30 cellular contexts compared by ENCODE assay signal in the genomic region with DNA sequence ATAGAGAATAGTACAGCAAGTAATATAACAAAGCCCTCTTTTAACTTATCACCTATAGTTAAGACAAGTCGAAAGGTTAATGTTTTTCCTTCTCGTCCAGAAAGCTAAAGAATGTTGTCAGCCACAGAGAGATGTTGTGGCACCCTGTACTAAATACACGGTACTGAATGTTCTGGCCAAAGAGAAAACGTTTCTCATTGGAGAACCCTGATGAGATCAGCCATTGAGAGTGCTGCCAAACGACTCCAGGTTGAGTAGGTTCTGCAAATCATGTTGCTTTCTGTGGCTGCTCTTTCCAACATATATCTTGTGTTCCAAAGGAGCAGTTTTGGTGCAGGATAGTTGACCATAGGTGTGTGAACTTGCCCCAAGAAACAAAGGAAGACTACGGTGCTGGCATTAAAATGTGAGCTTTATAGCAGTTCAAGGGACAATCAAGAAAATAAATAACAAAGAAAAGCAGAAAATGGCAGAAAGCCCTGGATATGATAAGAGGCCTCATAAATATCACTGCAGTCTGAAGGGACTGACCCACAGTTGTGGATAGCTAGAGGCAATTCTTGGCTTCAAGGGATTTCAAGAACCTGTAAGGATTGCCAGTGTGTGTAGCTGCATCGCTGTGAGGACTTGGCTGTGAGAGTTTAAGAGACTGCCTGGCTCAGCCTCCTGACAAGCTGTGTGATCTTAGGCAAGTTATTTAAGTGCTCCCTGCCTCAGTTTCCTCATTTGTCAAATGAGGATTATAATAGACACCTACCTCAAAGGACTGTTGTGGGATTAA.
DNase-seq lines count a peak whose midpoint lies in the region; ATAC-seq, FAIRE-seq and TF ChIP-seq lines count a peak whose summit lies in the region.
"Had no signal": no experiment of that assay in that cellular context is flagged by ENCODE, and none has a peak within 500 bp of the region (broad histone marks: within the 10 kb centered on the region; RNA-seq: fewer than 3 reads in every experiment).

No MANE protein-coding gene starts in this region.

- no peak overlapping the region for H3K27ac ChIP-seq in PC-3 (ENCODE audit: low read length)
- peak overlapping the region in 2 of 3 donors; percentile 4 to 61 for H3K27ac ChIP-seq in right lobe of liver
- H3K27ac ChIP-seq in tibial nerve = peak overlapping the region in 2 of 4 donors; percentile 75 to 80
- H3K27ac ChIP-seq: BLaER1 treated with 17β-estradiol and CSF1 and Interleukin-3, amounts not matched to agents 10 nM and 100 nM; HL-60; lower lobe of right lung; tibial artery had no signal

- no TSS peak for BruUV-seq in PC-3 (replicated peaks; lab: Mats Ljungman, UMichigan)

- DNase-seq in PC-3 (no peak), bronchial epithelial cell (ENCODE audit: low read depth) (peak; percentile 13), right lobe of liver (no peak), tibial nerve (ENCODE audit: low spot score in 2 of 2) (no peak), NCI-H146 treated with DMSO at 0.1 percent for 48 hours (lab: John Stamatoyannopoulos, UW; ENCODE audit: unreplicated experiment) (no peak), GF-D8 (lab: John Stamatoyannopoulos, UW) (no peak)
- DNase-seq in T-helper 2 cell treated with Interferon-gamma antibody and Interleukin-4, amounts not matched to agents 5 μg/mL and 100 μg/mL, for 36 hours (ENCODE audit: low spot score) = no peak
- DNase-seq: activated CD4-positive, alpha-beta T cell treated with anti-CD3 and anti-CD28 coated beads, Interleukin-2, amount 50 U/mL, for 1 hour; activated CD4-positive, CD25-positive, alpha-beta regulatory T cell; activated gamma-delta T cell treated with Interleukin-2 at 50 U/mL for 16 hours; activated T-cell treated with anti-CD3 and anti-CD28 coated beads, Interleukin-2, amount 50 U/mL, for 4 hours; DMS153; effector CD4-positive, alpha-beta T cell; lower lobe of right lung; MM.1S; naive thymus-derived CD8-positive, alpha-beta T cell; NCI-H1105 treated with DMSO at 0.1 percent for 48 hours; NCI-H1930; NCI-H2171 treated with DMSO at 0.1 percent for 48 hours; NCI-H510A; occipital lobe; RPMI8226; stimulated activated naive CD4-positive, alpha-beta T cell treated with Interleukin-2 at 50 U/mL for 16 hours; tibial artery had no signal

- peaks cover 15% of the 10 kb centered on the region for H3K27me3 Mint-ChIP-seq in T-helper 2 cell treated with Interferon-gamma antibody and Interleukin-4, amounts not matched to agents 5 μg/mL and 100 μg/mL, for 36 hours (ENCODE audit: low read depth)

- H3K9me2 ChIP-seq in PC-3 (replicated peaks; ENCODE audit: low read length) = no peaks in the 10 kb centered on the region

- CTCF ChIA-PET in PC-3 (lab: Charles Lee) = no interaction called here

- H3K36me3 Mint-ChIP-seq in T-helper 2 cell treated with Interferon-gamma antibody and Interleukin-4, amounts not matched to agents 5 μg/mL and 100 μg/mL, for 36 hours (ENCODE audit: low read depth) = no peaks in the 10 kb centered on the region
- H3K36me3 Mint-ChIP-seq: naive thymus-derived CD8-positive, alpha-beta T cell had no signal

- ATAC-seq in PC-3 (peak; percentile 31), right lobe of liver (peak; percentile 37 to 82 (median 66))
- ATAC-seq: activated T-cell treated with anti-CD3 and anti-CD28 coated beads, Interleukin-2, amount 50 U/mL, for 4 hours; GM12878; naive thymus-derived CD8-positive, alpha-beta T cell had no signal

- POLR2A ChIA-PET in PC-3 (lab: Charles Lee; ENCODE audit: unreplicated experiment) = no interaction called here

- no peak overlapping the region for H3K4me3 ChIP-seq in PC-3 (ENCODE audit: low read length)
- no peak overlapping the region for H3K4me3 ChIP-seq in bronchial epithelial cell (ENCODE audit: low read depth, low read length)
- H3K4me3 ChIP-seq in right lobe of liver = no peak overlapping the region
- no peak overlapping the region for H3K4me3 ChIP-seq in tibial nerve
- H3K4me3 ChIP-seq: BLaER1 treated with 17β-estradiol and CSF1 and Interleukin-3, amounts not matched to agents 10 nM and 100 nM; GM12878; lower lobe of right lung; tibial artery had no signal

- H3K9ac ChIP-seq in PC-3 (ENCODE audit: low read length) = no peak overlapping the region
- H3K9ac ChIP-seq: BLaER1 treated with 17β-estradiol and CSF1 and Interleukin-3, amounts not matched to agents 10 nM and 100 nM had no signal

- H3K9me3 Mint-ChIP-seq in T-helper 2 cell treated with Interferon-gamma antibody and Interleukin-4, amounts not matched to agents 5 μg/mL and 100 μg/mL, for 36 hours = no peaks in the 10 kb centered on the region
- H3K9me3 Mint-ChIP-seq: activated T-cell treated with anti-CD3 and anti-CD28 coated beads, Interleukin-2, amount 50 U/mL, for 4 hours had no signal

- 57% methylated on average over 6 of the region's 7 CpGs for WGBS in right lobe of liver (ENCODE audit: insufficient coverage, low coverage, low lambda C conversion rate, missing lambda C conversion rate)
- 56 to 67% methylated on average over 7 of the region's 7 CpGs for WGBS in tibial nerve, 2 donors

- H3F3A ChIP-seq in PC-3 (ENCODE audit: low read length, unreplicated experiment) = no peaks in the 10 kb centered on the region

- H4K20me1 ChIP-seq in PC-3 (ENCODE audit: low read length) = no peaks in the 10 kb centered on the region
- H4K20me1 ChIP-seq: BLaER1 treated with 17β-estradiol and CSF1 and Interleukin-3, amounts not matched to agents 10 nM and 100 nM had no signal

- H2AFZ ChIP-seq in PC-3 (ENCODE audit: low read length) = no peak overlapping the region

- no peak overlapping the region for H3K4me3 Mint-ChIP-seq in T-helper 2 cell treated with Interferon-gamma antibody and Interleukin-4, amounts not matched to agents 5 μg/mL and 100 μg/mL, for 36 hours
- H3K4me3 Mint-ChIP-seq: activated T-cell treated with anti-CD3 and anti-CD28 coated beads, Interleukin-2, amount 50 U/mL, for 4 hours; naive thymus-derived CD8-positive, alpha-beta T cell had no signal

- peaks cover 12% of the 10 kb centered on the region; the same call in 1 of the 2 replicates for H3K4me1 ChIP-seq in PC-3 (ENCODE audit: insufficient read depth, low read length)
- peaks cover 0 to 38% (median 9%) of the 10 kb centered on the region in 4 donors for H3K4me1 ChIP-seq in right lobe of liver
- peaks cover 0 to 61% (median 20%) of the 10 kb centered on the region in 4 donors for H3K4me1 ChIP-seq in tibial nerve
- H3K4me1 ChIP-seq: BLaER1 treated with 17β-estradiol and CSF1 and Interleukin-3, amounts not matched to agents 10 nM and 100 nM; lower lobe of right lung had no signal

- TF ChIP-seq EP300 in tibial nerve (IDR thresholded peaks at IDR 0.05) = peak; percentile 18 to 62

- no peak for TF ChIP-seq CTCF in PC-3 (conservative IDR thresholded peaks at IDR 0.05; ENCODE audit: low read depth, low read length)
- TF ChIP-seq CTCF in bronchial epithelial cell (IDR thresholded peaks at IDR 0.05; ENCODE audit: insufficient read depth, low read length, severe bottlenecking) = no peak
- no peak for TF ChIP-seq CTCF in right lobe of liver (IDR thresholded peaks at IDR 0.05)
- TF ChIP-seq CTCF in tibial nerve (IDR thresholded peaks at IDR 0.05) = no peak

- no peaks in the 10 kb centered on the region for H3K79me2 ChIP-seq in PC-3 (ENCODE audit: low read length)

- H3K4me1 Mint-ChIP-seq in T-helper 2 cell treated with Interferon-gamma antibody and Interleukin-4, amounts not matched to agents 5 μg/mL and 100 μg/mL, for 36 hours (ENCODE audit: low read depth) = no peaks in the 10 kb centered on the region
- H3K4me1 Mint-ChIP-seq: naive thymus-derived CD8-positive, alpha-beta T cell had no signal

- FAIRE-seq in bronchial epithelial cell (lab: Jason Lieb, UNC) = no peak
- FAIRE-seq: GM12878, H54, islet of Langerhans, TTC549 had no signal

- TF ChIP-seq POLR2A in right lobe of liver (IDR thresholded peaks at IDR 0.05) (no peak), tibial nerve (IDR thresholded peaks at IDR 0.05) (no peak)

- H3K27me3 ChIP-seq in PC-3 (ENCODE audit: low read length) (no peaks in the 10 kb centered on the region), bronchial epithelial cell (ENCODE audit: control insufficient read depth, insufficient read depth, low read length) (no peaks in the 10 kb centered on the region), right lobe of liver (no peaks in the 10 kb centered on the region), tibial nerve (no peaks in the 10 kb centered on the region)
- H3K27me3 ChIP-seq: BLaER1 treated with 17β-estradiol and CSF1 and Interleukin-3, amounts not matched to agents 10 nM and 100 nM; tibial artery had no signal

- H3K4me2 ChIP-seq in PC-3 (ENCODE audit: low read length) = no peak overlapping the region
- H3K4me2 ChIP-seq: BLaER1 treated with 17β-estradiol and CSF1 and Interleukin-3, amounts not matched to agents 10 nM and 100 nM had no signal

- H3K9me3 ChIP-seq in PC-3 (ENCODE audit: low read length) = no peaks in the 10 kb centered on the region
- no peaks in the 10 kb centered on the region for H3K9me3 ChIP-seq in right lobe of liver
- no peaks in the 10 kb centered on the region for H3K9me3 ChIP-seq in tibial nerve
- H3K9me3 ChIP-seq: BLaER1 treated with 17β-estradiol and CSF1 and Interleukin-3, amounts not matched to agents 10 nM and 100 nM; lower lobe of right lung; tibial artery had no signal

- intact Hi-C loops in PC-3 (cut with micrococcal nuclease) = loop anchor here (10.0 kb wide), 1 partner anchor 46 kb away; no protein-coding TSS in a partner anchor
- intact Hi-C loops in right lobe of liver (cut with DNase I) = no loop called here

- H3K36me3 ChIP-seq in PC-3 (ENCODE audit: low read depth, low read length) (no peaks in the 10 kb centered on the region), bronchial epithelial cell (ENCODE audit: control insufficient read depth, insufficient read depth, low read length) (no peaks in the 10 kb centered on the region), right lobe of liver (no peaks in the 10 kb centered on the region), tibial nerve (no peaks in the 10 kb centered on the region)
- H3K36me3 ChIP-seq: BLaER1 treated with 17β-estradiol and CSF1 and Interleukin-3, amounts not matched to agents 10 nM and 100 nM; lower lobe of right lung; tibial artery had no signal

- H3K27ac Mint-ChIP-seq in T-helper 2 cell treated with Interferon-gamma antibody and Interleukin-4, amounts not matched to agents 5 μg/mL and 100 μg/mL, for 36 hours = no peak overlapping the region
- H3K27ac Mint-ChIP-seq: naive thymus-derived CD8-positive, alpha-beta T cell had no signal
